ENCODE assay signal across 8 cellular contexts in genomic region chr15:67967871-67968423, GRCh38.
DNase-seq lines count a peak whose midpoint lies in the region; ATAC-seq and TF ChIP-seq lines count a peak whose summit lies in the region.

No MANE protein-coding gene starts in this region.

- H3K27ac ChIP-seq in HEK293 (ENCODE audit: extremely low read depth, low read depth, low read length) (no peak overlapping the region), colonic mucosa (no peak overlapping the region)

- CTCF ChIA-PET in HEK293 (lab: Yijun Ruan, JAX) = interaction anchor here (1.6 to 1.7 kb wide), 2 partner anchors 9 to 105 kb away, joined by 4 to 6 read pairs; no protein-coding TSS in a partner anchor

- no peaks in the 10 kb centered on the region for H3K27me3 ChIP-seq in colonic mucosa

- H3K36me3 ChIP-seq in HEK293 (ENCODE audit: control insufficient read depth in 2 of 2, insufficient read depth in 1 of 2, low read length in 2 of 2) (no peaks in the 10 kb centered on the region), colonic mucosa (no peaks in the 10 kb centered on the region)

- no peaks in the 10 kb centered on the region; the same call in none of the 2 replicates for H3K4me1 ChIP-seq in HEK293 (ENCODE audit: control insufficient read depth, insufficient read depth, low read length)
- no peaks in the 10 kb centered on the region for H3K4me1 ChIP-seq in colonic mucosa

- DNase-seq in D341Med (ENCODE audit: low spot score) (peak; percentile 90), NOMO-1 (lab: John Stamatoyannopoulos, UW; ENCODE audit: unreplicated experiment in 2 of 2) (peak; percentile 31 to 46), colonic mucosa (peak; percentile 74), left colon (peak; percentile 81)
- DNase-seq in stimulated activated CD8-positive, alpha-beta memory T cell treated with anti-CD3 and anti-CD28 coated beads, Interleukin-7, amount 100 ng/mL, for 24 hours (ENCODE audit: low read depth) = peak; percentile 5

- H3K9me3 ChIP-seq in HEK293 (ENCODE audit: control insufficient read depth, insufficient read depth, low read depth, low read length) (no peaks in the 10 kb centered on the region), colonic mucosa (no peaks in the 10 kb centered on the region)

- intact Hi-C loops in colonic mucosa (cut with DNase I) = no loop called here
- intact Hi-C loops in left colon (cut with DNase I, micrococcal nuclease) = no loop called here

- POLR2A ChIA-PET in HEK293 (lab: Yijun Ruan, JAX) = interaction anchor here (1.4 to 1.8 kb wide), 3 partner anchors 15 to 86 kb away, joined by 3 to 7 read pairs (median 3); partner anchors contain the start of gene PIAS1

- peak overlapping the region; percentile 31 to 35 for H3K9ac ChIP-seq in colonic mucosa (ENCODE audit: low read depth in 2 of 2, low read length in 2 of 2)

- ATAC-seq in left colon (peak; percentile 93), GM19455 (IDR thresholded peaks at IDR 0.05; ENCODE audit: unreplicated experiment) (no peak), HG03159 (IDR thresholded peaks at IDR 0.05; ENCODE audit: unreplicated experiment) (no peak)

- TF ChIP-seq CTCF in HEK293 (tag by site-specific recombination; IDR thresholded peaks at IDR 0.05) = no peak; the same call in 1 of the 2 replicates
- no peak for TF ChIP-seq CTCF in colonic mucosa (IDR thresholded peaks at IDR 0.05)

- H3K4me3 ChIP-seq in HEK293 (ENCODE audit: low read depth, low read length) (peak overlapping the region; percentile 33), colonic mucosa (peak overlapping the region; percentile 25)

TF ChIP-seq in HEK293, 187 proteins besides CTCF, POLR2A, EP300 and RAD21:
- TF ChIP-seq ZNF335 (tag by site-specific recombination; conservative IDR thresholded peaks at IDR 0.05) (peak; percentile 62), ZNF600 (tag by site-specific recombination; IDR thresholded peaks at IDR 0.05) (peak; percentile 85), KLF1 (tag by site-specific recombination; IDR thresholded peaks at IDR 0.05) (peak; percentile 80), GLIS2 (tag by site-specific recombination; IDR thresholded peaks at IDR 0.05) (peak; percentile 35; the same call in 1 of the 2 replicates), ZBTB8A (tag by site-specific recombination; IDR thresholded peaks at IDR 0.05) (peak; percentile 47; the same call in 1 of the 2 replicates), ZNF274 (IDR thresholded peaks at IDR 0.05; ENCODE audit: low read length) (no peak), ZNF274 (tag by site-specific recombination; IDR thresholded peaks at IDR 0.05; ENCODE audit: borderline replicate concordance) (no peak), ZNF211 (tag by site-specific recombination; IDR thresholded peaks at IDR 0.05; ENCODE audit: low read depth) (no peak), ZNF221 (tag by site-specific recombination; IDR thresholded peaks at IDR 0.05; ENCODE audit: borderline replicate concordance) (no peak), ZBTB26 (tag by site-specific recombination; optimal IDR thresholded peaks at IDR 0.05) (peak; percentile 30), ZXDB (tag by site-specific recombination; IDR thresholded peaks at IDR 0.05) (0 out of 2 replicates have a peak, but pooled peaks have one; percentile 9), ZNF202 (tag by site-specific recombination; IDR thresholded peaks at IDR 0.05; ENCODE audit: borderline replicate concordance) (no peak), EGR2 (tag by site-specific recombination; IDR thresholded peaks at IDR 0.05; ENCODE audit: low read depth) (peak; percentile 94), YY1 (tag by site-specific recombination; IDR thresholded peaks at IDR 0.05) (no peak), ZBTB17 (tag by site-specific recombination; IDR thresholded peaks at IDR 0.05) (peak; percentile 66; the same call in 1 of the 2 replicates), PATZ1 (tag by site-specific recombination; IDR thresholded peaks at IDR 0.05) (peak; percentile 87), SP2 (tag by site-specific recombination; IDR thresholded peaks at IDR 0.05) (peak; percentile 59), ZNF449 (tag by site-specific recombination; IDR thresholded peaks at IDR 0.05) (no peak), SP3 (tag by site-specific recombination; IDR thresholded peaks at IDR 0.05) (peak; percentile 51), ZNF350 (tag by site-specific recombination; IDR thresholded peaks at IDR 0.05) (no peak), ZFHX2 (tag by site-specific recombination; conservative IDR thresholded peaks at IDR 0.05) (peak; percentile 96), IKZF3 (tag by site-specific recombination; IDR thresholded peaks at IDR 0.05) (0 out of 2 replicates have a peak, but pooled peaks have one; percentile 13), ZNF341 (tag by site-specific recombination; IDR thresholded peaks at IDR 0.05; ENCODE audit: low read depth) (peak; percentile 95), TCF7L2 (IDR thresholded peaks at IDR 0.05; ENCODE audit: borderline replicate concordance, low read depth, low read length) (no peak), ZNF398 (tag by site-specific recombination; IDR thresholded peaks at IDR 0.05) (peak; percentile 70), ZNF580 (tag by site-specific recombination; IDR thresholded peaks at IDR 0.05) (no peak)
TF ChIP-seq in HEK293: peak in this region for 16.

Comparison
In these comparisons a context has a peak if more than half of its experiments do, and no peak if none do; other contexts are left out.
1. DNase-seq: peak in every context shown above with its lines; median percentile 90 in D341Med; 81 in left colon; 74 in colonic mucosa; 38 in NOMO-1; 5 in stimulated activated CD8-positive, alpha-beta memory T cell treated with anti-CD3 and anti-CD28 coated beads, Interleukin-7, amount 100 ng/mL, for 24 hours.